In the genomic region with DNA sequence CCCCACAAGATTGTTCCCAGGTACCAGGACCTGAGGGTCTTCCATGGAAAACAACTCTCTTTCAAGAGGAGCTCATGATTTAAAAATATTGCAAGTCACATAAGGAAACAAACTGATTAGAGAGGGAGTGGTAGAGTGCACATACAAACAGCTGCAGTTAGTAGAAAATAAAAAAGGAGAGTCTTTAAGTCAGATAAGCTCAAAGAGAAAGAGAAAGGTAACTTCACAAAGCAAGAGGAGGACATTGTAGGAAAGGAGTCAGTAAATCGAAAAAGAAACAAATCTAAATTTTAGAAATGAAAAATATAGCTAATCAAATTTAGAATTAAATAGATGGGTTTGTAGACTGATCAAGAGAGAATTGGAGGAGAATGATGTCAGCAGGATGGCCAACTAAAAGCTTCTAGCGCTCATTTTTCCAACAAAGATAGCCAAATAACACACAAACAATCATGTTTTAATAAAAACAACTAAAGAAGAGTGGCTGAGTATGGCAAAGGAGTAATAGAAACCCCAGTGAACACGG, we compare ENCODE assay signal across 10 cellular contexts.
A peak's percentile ranks its signal among the peaks of the same experiment; 100 is the strongest.
DNase-seq lines count a peak whose midpoint lies in the region; ATAC-seq and TF ChIP-seq lines count a peak whose summit lies in the region.
"Had no signal": no experiment of that assay in that cellular context is flagged by ENCODE, and none has a peak within 500 bp of the region (broad histone marks: within the 10 kb centered on the region; RNA-seq: fewer than 3 reads in every experiment).

No MANE protein-coding gene starts in this region.

- H3K9me3 ChIP-seq in MM.1S (replicated peaks; ENCODE audit: insufficient read depth, low read length), result no peaks in the 10 kb centered on the region
- H3K9me3 ChIP-seq: vagina had no signal

- ATAC-seq in GM18498 (IDR thresholded peaks at IDR 0.05; ENCODE audit: unreplicated experiment) (peak; percentile 45), GM19467 (IDR thresholded peaks at IDR 0.05; ENCODE audit: unreplicated experiment) (peak; percentile 42), memory B cell (ENCODE audit: low read depth) (peak; percentile 30)

- peaks cover 55% of the 10 kb centered on the region for H3K4me1 ChIP-seq in MM.1S (ENCODE audit: low read length)
- H3K4me1 ChIP-seq: vagina had no signal

- peak overlapping the region; percentile 81 for H3K4me3 Mint-ChIP-seq in memory B cell
- H3K4me3 Mint-ChIP-seq: nephron progenitor cell had no signal

- peaks cover 6% of the 10 kb centered on the region for H3K36me3 Mint-ChIP-seq in memory B cell

- no peaks in the 10 kb centered on the region for H4K20me1 ChIP-seq in MM.1S (ENCODE audit: insufficient read depth, low read length)

- no peaks in the 10 kb centered on the region for H3K9me2 ChIP-seq in MM.1S (replicated peaks; ENCODE audit: insufficient read depth, low read length)

- DNase-seq in MM.1S (peak; percentile 47), memory B cell (ENCODE audit: low spot score in 2 of 2) (no peak), activated gamma-delta T cell (lab: John Stamatoyannopoulos, UW) (no peak), inferior parietal cortex (ENCODE audit: extremely low spot score) (no peak), AG08395 (ENCODE audit: low spot score) (no peak)
- DNase-seq: DMS153, nephron progenitor cell had no signal

- H3F3A ChIP-seq in MM.1S (ENCODE audit: insufficient read depth, low read length), result peaks cover 42% of the 10 kb centered on the region

- H3K27ac ChIP-seq in MM.1S (ENCODE audit: low read length), result peak overlapping the region; percentile 100
- H3K27ac ChIP-seq: vagina had no signal

- peaks cover 44% of the 10 kb centered on the region for H3K4me1 Mint-ChIP-seq in memory B cell
- H3K4me1 Mint-ChIP-seq: nephron progenitor cell had no signal

- H3K4me2 ChIP-seq in MM.1S (ENCODE audit: low read depth, low read length), result peak overlapping the region; percentile 89

- no peak overlapping the region for H2AFZ ChIP-seq in MM.1S (ENCODE audit: low read length)

- peaks cover 15% of the 10 kb centered on the region for H3K9me3 Mint-ChIP-seq in memory B cell

- no peaks in the 10 kb centered on the region for H3K27me3 ChIP-seq in MM.1S (replicated peaks; ENCODE audit: insufficient read depth, low read length)
- H3K27me3 ChIP-seq: vagina had no signal

- H3K36me3 ChIP-seq in MM.1S (replicated peaks; ENCODE audit: insufficient read depth, low read length), result no peaks in the 10 kb centered on the region
- H3K36me3 ChIP-seq: vagina had no signal

- TF ChIP-seq CTCF in MM.1S (IDR thresholded peaks at IDR 0.05; ENCODE audit: low read length), result no peak

- H3K79me2 ChIP-seq in MM.1S (ENCODE audit: low read length), result no peaks in the 10 kb centered on the region

- peak overlapping the region; percentile 45; the same call in 1 of the 2 replicates for H3K4me3 ChIP-seq in MM.1S (ENCODE audit: low read length)
- H3K4me3 ChIP-seq: vagina had no signal

- peak overlapping the region; percentile 89 for H3K27ac Mint-ChIP-seq in memory B cell
- H3K27ac Mint-ChIP-seq: nephron progenitor cell had no signal

- H3K9ac ChIP-seq in MM.1S (ENCODE audit: low read length), result peak overlapping the region; percentile 80

- H3K27me3 Mint-ChIP-seq in memory B cell, result no peaks in the 10 kb centered on the region
